ENCODE assay signal across 9 cellular contexts in genomic region chr5:72307573-72307967, GRCh38. TPM values are rescaled to one million over a fixed set of nuclear protein-coding genes. Genes with fewer than 3 reads are reported as not detected.
A peak's percentile ranks its signal among the peaks of the same experiment; 100 is the strongest.
DNase-seq lines count a peak whose midpoint lies in the region; ATAC-seq, FAIRE-seq and TF ChIP-seq lines count a peak whose summit lies in the region.
"Had no signal": no experiment of that assay in that cellular context is flagged by ENCODE, and none has a peak within 500 bp of the region (broad histone marks: within the 10 kb centered on the region; RNA-seq: fewer than 3 reads in every experiment).

No MANE protein-coding gene starts in this region.

- DNase-seq in Calu3 = no peak
- DNase-seq in endothelial cell of umbilical vein (ENCODE audit: low read depth, low spot score) = no peak
- no peak for DNase-seq in osteocyte (ENCODE audit: extremely low spot score, unreplicated experiment)
- no peak for DNase-seq in effector CD4-positive, alpha-beta T cell
- no peak for DNase-seq in NAMALWA (ENCODE audit: low spot score)

- H3K9me1 ChIP-seq in endothelial cell of umbilical vein (replicated peaks; ENCODE audit: control insufficient read depth, extremely low read depth, insufficient read depth, low read length) = no peaks in the 10 kb centered on the region

- peak overlapping the region; percentile 73 for H3K4me3 ChIP-seq in OCI-LY1 (ENCODE audit: low read depth, low read length, poor library complexity, severe bottlenecking)
- H3K4me3 ChIP-seq in endothelial cell of umbilical vein (replicated peaks in 1 of 3; ENCODE audit: insufficient read depth in 1 of 3, low read depth in 1 of 3, low read length in 3 of 3) = peak overlapping the region; percentile 30 to 77 (median 53)

- BruUV-seq in Calu3 (replicated peaks; lab: Mats Ljungman, UMichigan) = no TSS peak
- no TSS peak for BruUV-seq in endothelial cell of umbilical vein (replicated peaks; lab: Mats Ljungman, UMichigan)

- CTCF ChIA-PET in Calu3 (lab: Charles Lee) = interaction anchor here (0.7 to 2.0 kb wide), 7 partner anchors 9 to 570 kb away, joined by 3 to 12 read pairs (median 6); partner anchors contain the start of genes MRPS27 and PTCD2
- CTCF ChIA-PET in endothelial cell of umbilical vein (lab: Charles Lee) = interaction anchor here (0.8 to 2.3 kb wide), 26 partner anchors 8 to 543 kb away, joined by 3 to 46 read pairs (median 6); partner anchors contain the start of genes MRPS27 and PTCD2

- FAIRE-seq in endothelial cell of umbilical vein (lab: Jason Lieb, UNC) = no peak
- FAIRE-seq: islet of Langerhans had no signal

- peak overlapping the region; percentile 90 for H3K4me2 ChIP-seq in OCI-LY1 (ENCODE audit: low read length)
- H3K4me2 ChIP-seq in endothelial cell of umbilical vein (ENCODE audit: insufficient read depth, low read length) = peak overlapping the region; percentile 78

- no peaks in the 10 kb centered on the region for H3K27me3 Mint-ChIP-seq in Calu3 (ENCODE audit: unreplicated experiment)
- H3K27me3 Mint-ChIP-seq in osteocyte (ENCODE audit: unreplicated experiment) = no peaks in the 10 kb centered on the region

- TF ChIP-seq POLR2A in endothelial cell of umbilical vein (IDR thresholded peaks at IDR 0.05; ENCODE audit: low read depth, low read length) = no peak

- H3K4me1 Mint-ChIP-seq in Calu3 (ENCODE audit: low read depth, unreplicated experiment) (peaks cover 16% of the 10 kb centered on the region), osteocyte (ENCODE audit: unreplicated experiment) (peaks cover 23% of the 10 kb centered on the region)

- no peaks in the 10 kb centered on the region for H3K9me3 Mint-ChIP-seq in Calu3 (ENCODE audit: low read depth, unreplicated experiment)
- no peaks in the 10 kb centered on the region for H3K9me3 Mint-ChIP-seq in osteocyte (ENCODE audit: unreplicated experiment)

- POLR2A ChIA-PET in endothelial cell of umbilical vein (lab: Charles Lee) = interaction anchor here (0.6 to 1.8 kb wide), 6 partner anchors 13 to 524 kb away, joined by 3 to 8 read pairs (median 6); partner anchors contain the start of genes MRPS27 and PTCD2

- H3K4me1 ChIP-seq in OCI-LY1 (ENCODE audit: insufficient read depth, low read length, severe bottlenecking) (peaks cover 61% of the 10 kb centered on the region), endothelial cell of umbilical vein (ENCODE audit: control insufficient read depth, extremely low read depth, insufficient read depth, low read length) (peaks cover 10% of the 10 kb centered on the region)

- H2AFZ ChIP-seq in OCI-LY1 (ENCODE audit: low read length) (no peak overlapping the region), endothelial cell of umbilical vein (ENCODE audit: low read depth, low read length) (no peak overlapping the region)

- dilution Hi-C loops in endothelial cell of umbilical vein (cut with MboI; ENCODE audit: extremely low pct_ligation_motif_present, low sequenced_read_pairs) = no loop called here

- no peaks in the 10 kb centered on the region for H3K9me2 ChIP-seq in OCI-LY1 (ENCODE audit: low read depth, low read length)

- H3K27ac ChIP-seq in OCI-LY1 (ENCODE audit: low read depth, low read length, poor library complexity, severe bottlenecking) (peak overlapping the region; percentile 95), endothelial cell of umbilical vein (ENCODE audit: insufficient read depth, low read depth, low read length) (peak overlapping the region; percentile 45)

- H4K20me1 ChIP-seq in OCI-LY1 (ENCODE audit: insufficient read depth, low read length) (no peaks in the 10 kb centered on the region), endothelial cell of umbilical vein (replicated peaks; ENCODE audit: control insufficient read depth, extremely low read depth, insufficient read depth, low read length) (no peaks in the 10 kb centered on the region)

- no peaks in the 10 kb centered on the region; the same call in 1 of the 2 replicates for H3F3A ChIP-seq in OCI-LY1 (ENCODE audit: insufficient read depth, low read length)

- peak overlapping the region; percentile 97 for H3K9ac ChIP-seq in OCI-LY1 (ENCODE audit: low read length)
- H3K9ac ChIP-seq in endothelial cell of umbilical vein (replicated peaks; ENCODE audit: extremely low read depth, insufficient read depth, low read length) = peak overlapping the region; percentile 86

- peak overlapping the region; percentile 98 for H3K27ac Mint-ChIP-seq in Calu3 (ENCODE audit: unreplicated experiment)
- H3K27ac Mint-ChIP-seq in osteocyte (ENCODE audit: unreplicated experiment) = peak overlapping the region; percentile 96

- H3K27me3 ChIP-seq in OCI-LY1 (ENCODE audit: insufficient read depth, low read length) (no peaks in the 10 kb centered on the region), endothelial cell of umbilical vein (ENCODE audit: control insufficient read depth in 2 of 2, insufficient read depth in 2 of 2, low read length in 2 of 2) (no peaks in the 10 kb centered on the region)

- H3K9me3 ChIP-seq in OCI-LY1 (ENCODE audit: low read length) (no peaks in the 10 kb centered on the region), endothelial cell of umbilical vein (replicated peaks; ENCODE audit: control insufficient read depth, insufficient read depth, low read length) (no peaks in the 10 kb centered on the region)

- ATAC-seq in GM21529 (IDR thresholded peaks at IDR 0.05; ENCODE audit: unreplicated experiment) (no peak), HG03095 (IDR thresholded peaks at IDR 0.05; ENCODE audit: unreplicated experiment) (no peak)

- TF ChIP-seq CTCF in Calu3 (IDR thresholded peaks at IDR 0.05; ENCODE audit: unreplicated experiment) (no peak), OCI-LY1 (IDR thresholded peaks at IDR 0.05; ENCODE audit: low read length) (no peak), endothelial cell of umbilical vein (IDR thresholded peaks at IDR 0.05; ENCODE audit: extremely low read depth in 1 of 2, insufficient read depth in 1 of 2, low read depth in 1 of 2, low read length in 2 of 2) (no peak), osteocyte (IDR thresholded peaks at IDR 0.05) (no peak)

- H3K36me3 ChIP-seq in OCI-LY1 (ENCODE audit: insufficient read depth, low read length) (peaks cover 35% of the 10 kb centered on the region), endothelial cell of umbilical vein (ENCODE audit: control insufficient read depth in 2 of 2, extremely low read depth in 1 of 2, insufficient read depth in 2 of 2, low read length in 2 of 2) (peaks cover 6 to 7% of the 10 kb centered on the region in 2 experiments)

- H3K4me3 Mint-ChIP-seq in Calu3 (ENCODE audit: low read depth, unreplicated experiment) = peak overlapping the region; percentile 79
- peak overlapping the region; percentile 82 for H3K4me3 Mint-ChIP-seq in osteocyte (ENCODE audit: unreplicated experiment)

- H3K36me3 Mint-ChIP-seq in Calu3 (ENCODE audit: insufficient read depth, unreplicated experiment) (peaks cover 42% of the 10 kb centered on the region), osteocyte (ENCODE audit: unreplicated experiment) (peaks cover 19% of the 10 kb centered on the region)

- intact Hi-C loops in Calu3 (cut with micrococcal nuclease; ENCODE audit: unreplicated experiment) = loop anchor here (10.0 kb wide), 1 partner anchor 173 kb away; no protein-coding TSS in a partner anchor
- intact Hi-C loops in endothelial cell of umbilical vein (cut with micrococcal nuclease) = loop anchor here (5.0 kb wide), 1 partner anchor 540 kb away; no protein-coding TSS in a partner anchor

- H3K79me2 ChIP-seq in OCI-LY1 (ENCODE audit: insufficient read depth, low read length) (peaks cover 43% of the 10 kb centered on the region), endothelial cell of umbilical vein (ENCODE audit: control insufficient read depth, insufficient read depth, low read length) (peaks cover 40% of the 10 kb centered on the region)

TF ChIP-seq in endothelial cell of umbilical vein, 7 proteins besides CTCF, POLR2A, EP300 and RAD21:
- no peak for TF ChIP-seq FOS (IDR thresholded peaks at IDR 0.05; ENCODE audit: borderline replicate concordance, insufficient read depth, low read length)
- TF ChIP-seq POLR2AphosphoS5 (IDR thresholded peaks at IDR 0.05; ENCODE audit: insufficient read depth, low read depth, low read length) = no peak
- no peak for TF ChIP-seq MAX (IDR thresholded peaks at IDR 0.05; ENCODE audit: insufficient read depth, insufficient read length)
- no peak for TF ChIP-seq GATA2 (IDR thresholded peaks at IDR 0.05; ENCODE audit: insufficient read depth, insufficient read length, low read depth, low read length)
- no peak for TF ChIP-seq MYC (IDR thresholded peaks at IDR 0.05; ENCODE audit: low read depth, low read length)
- TF ChIP-seq JUN (IDR thresholded peaks at IDR 0.05; ENCODE audit: borderline replicate concordance, insufficient read depth, insufficient read length, low read depth) = no peak
- no peak for TF ChIP-seq EZH2 (IDR thresholded peaks at IDR 0.05; ENCODE audit: borderline replicate concordance, low read depth, low read length, severe bottlenecking)
TF ChIP-seq in endothelial cell of umbilical vein: peak in this region for 0.

RNA-seq across cellular contexts. Expression of gene MRPS27, which starts 12.5 kb away (rescaled TPM):
- total RNA-seq in Calu3 (2022) (57.7 and 61.2 TPM in 2 replicates), endothelial cell of umbilical vein (58.0 and 67.1 TPM in 2 replicates), osteocyte (45.5 and 57.7 TPM in 2 replicates)
- polyA plus RNA-seq in endothelial cell of umbilical vein = 52.3 and 56.0 TPM in 2 replicates
- 60.4 and 61.2 TPM in 2 replicates for polyA plus RNA-seq in endothelial cell of umbilical vein (2011; cell fraction: cytosol; rRNA removed)
- polyA plus RNA-seq in endothelial cell of umbilical vein (2011; cell fraction: nucleus; rRNA removed) = 55.9 and 69.8 TPM in 2 replicates
- 36.8 and 50.1 TPM in 2 replicates for polyA plus RNA-seq in endothelial cell of umbilical vein (2012)
- 65.2 and 132 TPM in 2 replicates for polyA minus RNA-seq in endothelial cell of umbilical vein
- polyA minus RNA-seq in endothelial cell of umbilical vein (2011; cell fraction: cytosol; rRNA and poly(A)+ RNA removed) = 99.1 TPM
- 54.7 and 79.2 TPM in 2 replicates for polyA minus RNA-seq in endothelial cell of umbilical vein (2011; cell fraction: nucleus; rRNA and poly(A)+ RNA removed)

RNA-seq across cellular contexts. Expression of gene PTCD2, which starts 12.6 kb away (rescaled TPM):
- total RNA-seq in Calu3 (2022) = 14.3 and 16.2 TPM in 2 replicates
- 6.2 and 6.7 TPM in 2 replicates for total RNA-seq in endothelial cell of umbilical vein
- polyA plus RNA-seq in endothelial cell of umbilical vein = 4.1 and 4.3 TPM in 2 replicates
- 5.0 and 5.2 TPM in 2 replicates for polyA plus RNA-seq in endothelial cell of umbilical vein (2011; cell fraction: cytosol; rRNA removed)
- polyA plus RNA-seq in endothelial cell of umbilical vein (2011; cell fraction: nucleus; rRNA removed) = 9.5 and 11.7 TPM in 2 replicates
- 6.0 and 7.7 TPM in 2 replicates for polyA plus RNA-seq in endothelial cell of umbilical vein (2012)
- 4.6 and 7.2 TPM in 2 replicates for polyA minus RNA-seq in endothelial cell of umbilical vein
- polyA minus RNA-seq in endothelial cell of umbilical vein (2011; cell fraction: cytosol; rRNA and poly(A)+ RNA removed) = 8.9 TPM
- polyA minus RNA-seq in endothelial cell of umbilical vein (2011; cell fraction: nucleus; rRNA and poly(A)+ RNA removed) = 4.7 and 7.7 TPM in 2 replicates
- 9.4 and 10.4 TPM in 2 replicates for total RNA-seq in osteocyte
